1 cellular context compared by ENCODE assay signal in genomic region chr2:69948032-69948962, GRCh38.
TF ChIP-seq lines count a peak whose summit lies in the region.

No MANE protein-coding gene starts in this region.

TF ChIP-seq in HepG2, 621 proteins besides CTCF, POLR2A, EP300 and RAD21 (continued from another document and continues in another):
- no peak for TF ChIP-seq ZNF609 (CRISPR knock-in tag; IDR thresholded peaks at IDR 0.05; ENCODE audit: borderline replicate concordance)
- no peak for TF ChIP-seq TRIM24 (CRISPR knock-in tag; IDR thresholded peaks at IDR 0.05)
- TF ChIP-seq PPARG (CRISPR knock-in tag; conservative IDR thresholded peaks at IDR 0.05) = no peak
- TF ChIP-seq AGO1 (IDR thresholded peaks at IDR 0.05; ENCODE audit: low read depth, low read length, poor library complexity, severe bottlenecking) = peak; percentile 30
- peak; percentile 64 for TF ChIP-seq ZBTB7B (CRISPR knock-in tag; IDR thresholded peaks at IDR 0.05)
- no peak for TF ChIP-seq ZNF879 (CRISPR knock-in tag; IDR thresholded peaks at IDR 0.05)
- TF ChIP-seq MAFG (CRISPR knock-in tag; IDR thresholded peaks at IDR 0.05) = no peak
- TF ChIP-seq NR0B2 (CRISPR knock-in tag; IDR thresholded peaks at IDR 0.05) = no peak
- no peak for TF ChIP-seq SMYD3 (CRISPR knock-in tag; IDR thresholded peaks at IDR 0.05)
- TF ChIP-seq KAT7 (CRISPR knock-in tag; IDR thresholded peaks at IDR 0.05; ENCODE audit: borderline replicate concordance) = no peak
- TF ChIP-seq DDIT3 (CRISPR knock-in tag; IDR thresholded peaks at IDR 0.05) = no peak
- peak; percentile 60; the same call in 1 of the 2 replicates for TF ChIP-seq ARID4A (CRISPR knock-in tag; IDR thresholded peaks at IDR 0.05; ENCODE audit: borderline replicate concordance)
- no peak for TF ChIP-seq ZNF503 (CRISPR knock-in tag; IDR thresholded peaks at IDR 0.05)
- no peak for TF ChIP-seq ZSCAN21 (CRISPR knock-in tag; IDR thresholded peaks at IDR 0.05; ENCODE audit: borderline replicate concordance)
- TF ChIP-seq CC2D1A (CRISPR knock-in tag; IDR thresholded peaks at IDR 0.05) = no peak
- TF ChIP-seq SNAPC4 (CRISPR knock-in tag; IDR thresholded peaks at IDR 0.05) = no peak
- TF ChIP-seq CENPX (CRISPR knock-in tag; IDR thresholded peaks at IDR 0.05) = no peak
- 0 out of 2 replicates have a peak, but pooled peaks have one; percentile 31 for TF ChIP-seq HDAC2 (CRISPR knock-in tag; IDR thresholded peaks at IDR 0.05)
- no peak for TF ChIP-seq ZNF468 (CRISPR knock-in tag; IDR thresholded peaks at IDR 0.05)
- no peak for TF ChIP-seq CAMTA2 (CRISPR knock-in tag; IDR thresholded peaks at IDR 0.05; ENCODE audit: borderline replicate concordance)
- TF ChIP-seq MED8 (CRISPR knock-in tag; IDR thresholded peaks at IDR 0.05; ENCODE audit: insufficient replicate concordance) = no peak
- no peak; the same call in none of the 2 replicates for TF ChIP-seq ZNF225 (CRISPR knock-in tag; IDR thresholded peaks at IDR 0.05)
- TF ChIP-seq HOMEZ (CRISPR knock-in tag; IDR thresholded peaks at IDR 0.05; ENCODE audit: low read depth) = no peak
- no peak; the same call in 1 of the 2 replicates for TF ChIP-seq TBX2 (CRISPR knock-in tag; IDR thresholded peaks at IDR 0.05; ENCODE audit: borderline replicate concordance)
- no peak for TF ChIP-seq RBM22 (optimal IDR thresholded peaks at IDR 0.05; ENCODE audit: low read length)
- no peak for TF ChIP-seq MIER2 (CRISPR knock-in tag; IDR thresholded peaks at IDR 0.05)
- TF ChIP-seq MTF2 (CRISPR knock-in tag; IDR thresholded peaks at IDR 0.05; ENCODE audit: borderline replicate concordance) = peak; percentile 44; the same call in 1 of the 2 replicates
- TF ChIP-seq ZNF512 (CRISPR knock-in tag; IDR thresholded peaks at IDR 0.05) = peak; percentile 63; the same call in 1 of the 2 replicates
- 0 out of 2 replicates have a peak, but pooled peaks have one; percentile 42 for TF ChIP-seq PRMT3 (CRISPR knock-in tag; IDR thresholded peaks at IDR 0.05; ENCODE audit: borderline replicate concordance, low read depth)
- TF ChIP-seq ZNF768 (CRISPR knock-in tag; IDR thresholded peaks at IDR 0.05) = peak; percentile 86
- TF ChIP-seq NR2F6 (IDR thresholded peaks at IDR 0.05) = no peak
- TF ChIP-seq NR2F6 (CRISPR knock-in tag; IDR thresholded peaks at IDR 0.05) = 0 out of 2 replicates have a peak, but pooled peaks have one; percentile 21
- peak; percentile 42; the same call in 1 of the 2 replicates for TF ChIP-seq ZFY (CRISPR knock-in tag; IDR thresholded peaks at IDR 0.05)
- peak; percentile 61; the same call in 1 of the 2 replicates for TF ChIP-seq ZNF550 (CRISPR knock-in tag; IDR thresholded peaks at IDR 0.05; ENCODE audit: borderline replicate concordance)
- TF ChIP-seq PBX3 (CRISPR knock-in tag; IDR thresholded peaks at IDR 0.05; ENCODE audit: borderline replicate concordance) = no peak
- TF ChIP-seq TOE1 (CRISPR knock-in tag; IDR thresholded peaks at IDR 0.05) = no peak
- no peak for TF ChIP-seq ZFAT (CRISPR knock-in tag; conservative IDR thresholded peaks at IDR 0.05)
- TF ChIP-seq ZNF672 (CRISPR knock-in tag; IDR thresholded peaks at IDR 0.05) = no peak
- TF ChIP-seq ATF7-NPFF (CRISPR knock-in tag; IDR thresholded peaks at IDR 0.05; ENCODE audit: low read depth) = 0 out of 2 replicates have a peak, but pooled peaks have one; percentile 38
- no peak for TF ChIP-seq TBP (CRISPR knock-in tag; IDR thresholded peaks at IDR 0.05)
- TF ChIP-seq RARA (CRISPR knock-in tag; IDR thresholded peaks at IDR 0.05) = no peak
